8 cellular contexts compared by ENCODE assay signal in genomic region chr14:90758959-90759358, GRCh38. TPM values are rescaled to one million over a fixed set of nuclear protein-coding genes. Genes with fewer than 3 reads are reported as not detected.
DNase-seq lines count a peak whose midpoint lies in the region; ATAC-seq and TF ChIP-seq lines count a peak whose summit lies in the region.

No MANE protein-coding gene starts in this region.

- peaks cover 3 to 7% of the 10 kb centered on the region in 2 donors for H3K27me3 Mint-ChIP-seq in CD4-positive, alpha-beta memory T cell

- H3K27me3 ChIP-seq in CD4-positive, alpha-beta memory T cell (ENCODE audit: insufficient read depth, low read length), result no peaks in the 10 kb centered on the region
- H3K27me3 ChIP-seq in body of pancreas (no peaks in the 10 kb centered on the region), layer of hippocampus (ENCODE audit: control insufficient read depth, insufficient read depth, low read length) (no peaks in the 10 kb centered on the region)

- no peak for ATAC-seq in body of pancreas
- no peak for ATAC-seq in stimulated activated naive CD8-positive, alpha-beta T cell treated with anti-CD3 and anti-CD28 coated beads, Interleukin-15, Interleukin-2, amounts not matched to agents 100 U/mL and 50 U/mL, for 24 hours
- ATAC-seq in HG03457 (IDR thresholded peaks at IDR 0.05; ENCODE audit: unreplicated experiment), result no peak
- ATAC-seq in HG02763 (IDR thresholded peaks at IDR 0.05; ENCODE audit: unreplicated experiment), result no peak

- peaks cover 3 to 21% (median 14%) of the 10 kb centered on the region in 8 donors for H3K9me3 Mint-ChIP-seq in CD4-positive, alpha-beta memory T cell

- POLR2A ChIA-PET in CD4-positive, alpha-beta memory T cell (lab: Charles Lee; ENCODE audit: partially characterized antibody), result interaction anchor here (0.5 to 4.4 kb wide), 17 partner anchors 10 to 1363 kb away, joined by 3 to 56 read pairs (median 4); partner anchors contain the start of genes CALM1, CPSF2, NDUFB1 and NRDE2

- H3K9me3 ChIP-seq in CD4-positive, alpha-beta memory T cell (ENCODE audit: control insufficient read depth in 1 of 2, low read length in 2 of 2), result no peaks in the 10 kb centered on the region
- H3K9me3 ChIP-seq in body of pancreas, result no peaks in the 10 kb centered on the region

- DNase-seq in CD4-positive, alpha-beta memory T cell, result peak in 1 of 5 donors; percentile 5
- DNase-seq in Jurkat, Clone E6-1 (ENCODE audit: low read depth, low spot score), result no peak
- DNase-seq in body of pancreas (peak; percentile 28 to 45 (median 32)), COLO668 (lab: John Stamatoyannopoulos, UW; ENCODE audit: unreplicated experiment) (no peak)
- peak; percentile 24 for DNase-seq in stimulated activated naive CD8-positive, alpha-beta T cell treated with anti-CD3 and anti-CD28 coated beads, Interleukin-15, Interleukin-2, amounts not matched to agents 100 U/mL and 50 U/mL, for 24 hours

- H3K4me3 Mint-ChIP-seq in CD4-positive, alpha-beta memory T cell, result peak overlapping the region; percentile 80 to 84 (median 83)

- peak overlapping the region in 1 of 2 donors; percentile 68 for H3K4me3 ChIP-seq in CD4-positive, alpha-beta memory T cell (ENCODE audit: low read length in 2 of 2)
- H3K4me3 ChIP-seq in Jurkat, Clone E6-1 (ENCODE audit: low read length), result peak overlapping the region; percentile 59
- no peak overlapping the region for H3K4me3 ChIP-seq in body of pancreas

- peaks cover 7 to 9% of the 10 kb centered on the region in 2 donors for H3K36me3 Mint-ChIP-seq in CD4-positive, alpha-beta memory T cell

- H3K36me3 ChIP-seq in CD4-positive, alpha-beta memory T cell (ENCODE audit: insufficient read depth, low read length), result no peaks in the 10 kb centered on the region
- H3K36me3 ChIP-seq in body of pancreas (replicated peaks in 1 of 2; ENCODE audit: insufficient read depth in 1 of 2, low read depth in 2 of 2), result no peaks in the 10 kb centered on the region

- TF ChIP-seq POLR2A in body of pancreas (IDR thresholded peaks at IDR 0.05), result no peak

- H3K27ac Mint-ChIP-seq in CD4-positive, alpha-beta memory T cell, result peak overlapping the region; percentile 71 to 94 (median 89)

- intact Hi-C loops in CD4-positive, alpha-beta memory T cell (cut with micrococcal nuclease), result loop anchor here (1.0 to 10.0 kb wide), 7 partner anchors 62 to 1348 kb away; partner anchors contain the start of genes ATXN3, EFCAB11, RPS6KA5 and TDP1
- intact Hi-C loops in body of pancreas (cut with DNase I), result no loop called here

- peak overlapping the region; percentile 55 for H3K27ac ChIP-seq in CD4-positive, alpha-beta memory T cell (ENCODE audit: low read depth, low read length)
- H3K27ac ChIP-seq in body of pancreas (peak overlapping the region; percentile 58 to 88 (median 66)), layer of hippocampus (ENCODE audit: low read depth, low read length) (peak overlapping the region; percentile 95)

- CTCF ChIA-PET in CD4-positive, alpha-beta memory T cell (lab: Charles Lee; ENCODE audit: partially characterized antibody), result interaction anchor here (1.0 to 3.6 kb wide), 23 partner anchors 9 to 501 kb away, joined by 3 to 26 read pairs (median 5); partner anchors contain the start of genes CALM1 and NRDE2

- no peak for TF ChIP-seq CTCF in body of pancreas (IDR thresholded peaks at IDR 0.05)

- WGBS in body of pancreas, 2 donors, result 54 to 68% methylated on average over 13 of the region's 13 CpGs

- peaks cover 18% of the 10 kb centered on the region for H3K4me1 ChIP-seq in CD4-positive, alpha-beta memory T cell (ENCODE audit: insufficient read depth, low read length)
- H3K4me1 ChIP-seq in body of pancreas, result peaks cover 13% of the 10 kb centered on the region

- peaks cover 7 to 23% (median 12%) of the 10 kb centered on the region in 4 donors for H3K4me1 Mint-ChIP-seq in CD4-positive, alpha-beta memory T cell

RNA-seq across cellular contexts. Expression of gene TTC7B, which starts 57.3 kb away (rescaled TPM):
- 1 to 10 TPM in 1 of 2 experiments, under 1 TPM in 1; 0.30 to 1.5 TPM for total RNA-seq in CD4-positive, alpha-beta memory T cell
- polyA plus RNA-seq in CD4-positive, alpha-beta memory T cell, result 1 to 10 TPM in 1 of 2 donors, not detected in 1; 1.9 TPM
- 32.7 TPM for polyA plus RNA-seq in Jurkat, Clone E6-1 (2012; ENCODE audit: insufficient read depth, insufficient read length)
- 10 to 100 TPM; 15.3 to 44.2 TPM for total RNA-seq in body of pancreas

Comparison
In these comparisons a context has a peak if more than half of its experiments do, and no peak if none do; other contexts are left out.
1. DNase-seq: peak in body of pancreas (4 of 4) and stimulated activated naive CD8-positive, alpha-beta T cell treated with anti-CD3 and anti-CD28 coated beads, Interleukin-15, Interleukin-2, amounts not matched to agents 100 U/mL and 50 U/mL, for 24 hours (single experiment); none in Jurkat, Clone E6-1 (single experiment) and COLO668 (single experiment).
2. RNA of gene TTC7B, which starts 57.3 kb away (total RNA-seq): 15.3 to 44.2 TPM in body of pancreas; 0.30 to 1.5 TPM in CD4-positive, alpha-beta memory T cell; every median in the first group is over 4 times any median in the second.
3. Peak in every context shown above with its lines, with median percentiles within 50 percentile points of each other: H3K27ac ChIP-seq.